Comparison of ENCODE assay signal across 12 cellular contexts in genomic region chr2:240704651-240705050, GRCh38. TPM values are rescaled to one million over a fixed set of nuclear protein-coding genes. Genes with fewer than 3 reads are reported as not detected.
DNase-seq lines count a peak whose midpoint lies in the region; ATAC-seq and TF ChIP-seq lines count a peak whose summit lies in the region.
"Had no signal": no experiment of that assay in that cellular context is flagged by ENCODE, and none has a peak within 500 bp of the region (broad histone marks: within the 10 kb centered on the region; RNA-seq: fewer than 3 reads in every experiment).

No MANE protein-coding gene starts in this region.

- TF ChIP-seq CTCF in psoas muscle (IDR thresholded peaks at IDR 0.05) (no peak), hepatocyte (IDR thresholded peaks at IDR 0.05; ENCODE audit: poor library complexity) (no peak)

- H2AFZ ChIP-seq in hepatocyte: no peak overlapping the region

- WGBS in psoas muscle, 3 donors: 61 to 67% (median 64%) methylated on average over 19 of the region's 19 CpGs
- WGBS in hepatocyte (ENCODE audit: low lambda C conversion rate, missing lambda C conversion rate): 84% methylated on average over 19 of the region's 19 CpGs

- H3K27me3 ChIP-seq in psoas muscle (ENCODE audit: insufficient read depth in 3 of 3, low read length in 2 of 3): peaks cover 0 to 30% (median 11%) of the 10 kb centered on the region in 3 donors
- peaks cover 6% of the 10 kb centered on the region for H3K27me3 ChIP-seq in hepatocyte

- ATAC-seq in psoas muscle: no peak
- peak; percentile 47 for ATAC-seq in stimulated activated naive CD8-positive, alpha-beta T cell treated with anti-CD3 and anti-CD28 coated beads, Interleukin-15, amount 100 ng/mL, for 72 hours
- ATAC-seq in HG02678 (IDR thresholded peaks at IDR 0.05; ENCODE audit: unreplicated experiment): no peak
- ATAC-seq: A549 had no signal

- H3K27ac ChIP-seq in psoas muscle (no peak overlapping the region), hepatocyte (no peak overlapping the region)
- H3K27ac ChIP-seq: A549, suprapubic skin had no signal

- peak; percentile 70 for DNase-seq in activated effector memory CD4-positive, alpha-beta T cell treated with anti-CD3 and anti-CD28 coated beads, Interleukin-2, amount 50 U/mL, for 16 hours
- DNase-seq in activated effector memory CD4-positive, alpha-beta T cell treated with Interleukin-2 at 50 U/mL for 16 hours: no peak
- peak; percentile 3 to 19 for DNase-seq in psoas muscle
- DNase-seq in stimulated activated naive CD8-positive, alpha-beta T cell treated with anti-CD3 and anti-CD28 coated beads, Interleukin-15, amount 100 ng/mL, for 72 hours: peak in 1 of 2 donors; percentile 27
- DNase-seq in NCI-H2107 (lab: John Stamatoyannopoulos, UW): no peak
- DNase-seq in hepatocyte (ENCODE audit: low spot score): no peak
- DNase-seq: NCI-H187 treated with DMSO at 0.1 percent for 48 hours had no signal

- no peaks in the 10 kb centered on the region for H4K20me1 ChIP-seq in hepatocyte (ENCODE audit: insufficient read depth, poor library complexity, severe bottlenecking)

- H3K4me1 ChIP-seq in psoas muscle (no peaks in the 10 kb centered on the region), hepatocyte (ENCODE audit: insufficient read depth) (no peaks in the 10 kb centered on the region)
- H3K4me1 ChIP-seq: A549, HAP-1 had no signal

- H3K27me3 Mint-ChIP-seq in activated naive CD8-positive, alpha-beta T cell: no peaks in the 10 kb centered on the region
- peaks cover 57% of the 10 kb centered on the region for H3K27me3 Mint-ChIP-seq in stimulated activated naive CD8-positive, alpha-beta T cell treated with anti-CD3 and anti-CD28 coated beads, Interleukin-15, amount 100 ng/mL, for 72 hours

- peaks cover 16% of the 10 kb centered on the region for H3K4me1 Mint-ChIP-seq in activated naive CD8-positive, alpha-beta T cell (ENCODE audit: low read depth)
- H3K4me1 Mint-ChIP-seq in stimulated activated naive CD8-positive, alpha-beta T cell treated with anti-CD3 and anti-CD28 coated beads, Interleukin-15, amount 100 ng/mL, for 72 hours: peaks cover 17% of the 10 kb centered on the region

- no peak overlapping the region for H3K4me3 ChIP-seq in psoas muscle
- H3K4me3 ChIP-seq in hepatocyte: no peak overlapping the region
- H3K4me3 ChIP-seq: A549, HAP-1, suprapubic skin had no signal

- intact Hi-C loops in psoas muscle (cut with DNase I): loop anchor here in 1 of 2 donors (10.0 kb wide), 1 partner anchor 190 kb away; no protein-coding TSS in a partner anchor

- no peak overlapping the region for H3K4me2 ChIP-seq in hepatocyte
- H3K4me2 ChIP-seq: A549 had no signal

- peak overlapping the region; percentile 29 for H3K27ac Mint-ChIP-seq in activated naive CD8-positive, alpha-beta T cell
- H3K27ac Mint-ChIP-seq in stimulated activated naive CD8-positive, alpha-beta T cell treated with anti-CD3 and anti-CD28 coated beads, Interleukin-15, amount 100 ng/mL, for 72 hours: peak overlapping the region; percentile 30 to 42

- no peaks in the 10 kb centered on the region for H3K9me2 ChIP-seq in hepatocyte (replicated peaks; ENCODE audit: insufficient read depth)

- H3K79me2 ChIP-seq in hepatocyte: no peaks in the 10 kb centered on the region

- no peaks in the 10 kb centered on the region for H3K36me3 Mint-ChIP-seq in activated naive CD8-positive, alpha-beta T cell

- no peaks in the 10 kb centered on the region for H3K9me3 ChIP-seq in psoas muscle
- no peaks in the 10 kb centered on the region for H3K9me3 ChIP-seq in hepatocyte (ENCODE audit: low read depth)
- H3K9me3 ChIP-seq: A549, HAP-1, suprapubic skin had no signal

- no peaks in the 10 kb centered on the region for H3K9me3 Mint-ChIP-seq in activated naive CD8-positive, alpha-beta T cell (ENCODE audit: low read depth)
- H3K9me3 Mint-ChIP-seq in stimulated activated naive CD8-positive, alpha-beta T cell treated with anti-CD3 and anti-CD28 coated beads, Interleukin-15, amount 100 ng/mL, for 72 hours: no peaks in the 10 kb centered on the region

- H3K4me3 Mint-ChIP-seq in activated naive CD8-positive, alpha-beta T cell: peak overlapping the region; percentile 72
- peak overlapping the region; percentile 67 to 68 for H3K4me3 Mint-ChIP-seq in stimulated activated naive CD8-positive, alpha-beta T cell treated with anti-CD3 and anti-CD28 coated beads, Interleukin-15, amount 100 ng/mL, for 72 hours

- H3K36me3 ChIP-seq in psoas muscle (ENCODE audit: insufficient read depth in 1 of 2, low read depth in 1 of 2) (no peaks in the 10 kb centered on the region), hepatocyte (replicated peaks; ENCODE audit: insufficient read depth, low read depth) (no peaks in the 10 kb centered on the region)
- H3K36me3 ChIP-seq: HAP-1, suprapubic skin had no signal

RNA-seq across cellular contexts. Expression of gene AQP12A, which starts 13.0 kb away (rescaled TPM):
- total RNA-seq in psoas muscle: not detected
- polyA plus RNA-seq in psoas muscle: not detected
- total RNA-seq in hepatocyte: not detected in 2 replicates
- polyA plus RNA-seq in hepatocyte: not detected in 2 replicates
- total RNA-seq: suprapubic skin had no signal
- polyA plus RNA-seq: A549 had no signal

RNA-seq across cellular contexts. Expression of gene AQP12B, which starts 22.0 kb away (rescaled TPM):
- total RNA-seq in psoas muscle (not detected), hepatocyte (0.04 TPM in 1 of 2 replicates, not detected in the other)
- polyA plus RNA-seq in psoas muscle (not detected), hepatocyte (0.38 and 0.53 TPM in 2 replicates)
- total RNA-seq: suprapubic skin had no signal
- polyA plus RNA-seq: A549 had no signal

Comparison
In these comparisons a context has a peak if more than half of its experiments do, and no peak if none do; other contexts are left out.
1. DNase-seq: peak in activated effector memory CD4-positive, alpha-beta T cell treated with anti-CD3 and anti-CD28 coated beads, Interleukin-2, amount 50 U/mL, for 16 hours (single experiment) and psoas muscle (2 of 2); none in activated effector memory CD4-positive, alpha-beta T cell treated with Interleukin-2 at 50 U/mL for 16 hours (single experiment), NCI-H2107 (single experiment) and hepatocyte (single experiment).